9 cellular contexts compared by ENCODE assay signal in the genomic region with DNA sequence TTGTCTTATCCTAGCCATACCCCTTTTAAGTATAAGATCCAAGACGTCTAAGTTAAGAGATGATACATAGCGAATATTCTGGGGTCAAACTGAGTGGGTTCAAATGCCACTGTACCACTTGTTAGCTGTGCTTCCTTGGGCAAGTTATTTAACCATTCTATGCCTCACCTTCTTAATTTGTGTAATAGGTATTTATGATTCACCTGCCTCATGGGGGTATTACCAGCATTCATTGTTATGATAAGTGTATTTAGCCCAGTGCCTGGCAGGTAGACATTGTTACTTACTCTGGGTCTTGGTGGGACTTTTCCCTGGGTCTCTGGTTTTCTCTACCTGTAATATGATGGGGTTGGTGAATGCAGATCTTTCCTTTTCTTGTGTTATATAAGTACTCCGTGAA. TPM values are rescaled to one million over a fixed set of nuclear protein-coding genes. Genes with fewer than 3 reads are reported as not detected.
DNase-seq lines count a peak whose midpoint lies in the region; ATAC-seq, FAIRE-seq and TF ChIP-seq lines count a peak whose summit lies in the region.
"Had no signal": no experiment of that assay in that cellular context is flagged by ENCODE, and none has a peak within 500 bp of the region (broad histone marks: within the 10 kb centered on the region; RNA-seq: fewer than 3 reads in every experiment).

No MANE protein-coding gene starts in this region.

- no peak overlapping the region for H3K27ac ChIP-seq in CD8-positive, alpha-beta memory T cell (ENCODE audit: low read depth, low read length)

- no peaks in the 10 kb centered on the region for H3K9me3 ChIP-seq in CD8-positive, alpha-beta memory T cell (ENCODE audit: low read length)

- no peak for DNase-seq in CD8-positive, alpha-beta memory T cell
- peak; percentile 77 for DNase-seq in bronchial epithelial cell (ENCODE audit: low read depth)
- DNase-seq in NCI-H2081 treated with DMSO at 0.1 percent for 48 hours (lab: John Stamatoyannopoulos, UW), result no peak
- DNase-seq in NCI-H1436 treated with DMSO at 0.1 percent for 48 hours (lab: John Stamatoyannopoulos, UW), result no peak
- DNase-seq in cortex of kidney (lab: John Stamatoyannopoulos, UW), result no peak

- H3K36me3 ChIP-seq in CD8-positive, alpha-beta memory T cell (ENCODE audit: insufficient read depth, low read length), result no peaks in the 10 kb centered on the region
- H3K36me3 ChIP-seq in bronchial epithelial cell (ENCODE audit: control insufficient read depth, insufficient read depth, low read length), result peaks cover 2% of the 10 kb centered on the region

- H3K9me3 Mint-ChIP-seq in CD8-positive, alpha-beta memory T cell, result no peaks in the 10 kb centered on the region
- no peaks in the 10 kb centered on the region for H3K9me3 Mint-ChIP-seq in IgD-negative memory B cell
- H3K9me3 Mint-ChIP-seq in nephron, result no peaks in the 10 kb centered on the region

- no peaks in the 10 kb centered on the region for H3K27me3 ChIP-seq in CD8-positive, alpha-beta memory T cell (ENCODE audit: insufficient read depth, low read length, poor library complexity, severe bottlenecking)
- no peaks in the 10 kb centered on the region for H3K27me3 ChIP-seq in bronchial epithelial cell (ENCODE audit: control insufficient read depth, insufficient read depth, low read length)

- POLR2A ChIA-PET in CD8-positive, alpha-beta memory T cell (lab: Charles Lee), result no interaction called here

- TF ChIP-seq CTCF in bronchial epithelial cell (IDR thresholded peaks at IDR 0.05; ENCODE audit: insufficient read depth, low read length, severe bottlenecking), result no peak
- TF ChIP-seq CTCF in nephron (IDR thresholded peaks at IDR 0.05; ENCODE audit: unreplicated experiment in 3 of 3), result no peak

- H3K4me3 ChIP-seq in CD8-positive, alpha-beta memory T cell (ENCODE audit: low read length), result peak overlapping the region; percentile 27
- no peak overlapping the region for H3K4me3 ChIP-seq in bronchial epithelial cell (ENCODE audit: low read depth, low read length)

- CTCF ChIA-PET in CD8-positive, alpha-beta memory T cell (lab: Charles Lee), result no interaction called here

- H3K4me3 Mint-ChIP-seq in CD8-positive, alpha-beta memory T cell, result peak overlapping the region; percentile 87 to 96 (median 92)
- H3K4me3 Mint-ChIP-seq in IgD-negative memory B cell (peak overlapping the region; percentile 84 to 96 (median 96)), nephron (peak overlapping the region; percentile 83 to 99 (median 96))

- no peak for FAIRE-seq in bronchial epithelial cell (lab: Jason Lieb, UNC)
- FAIRE-seq: G401.6 had no signal

- H3K4me1 Mint-ChIP-seq in CD8-positive, alpha-beta memory T cell, result peaks cover 67 to 74% (median 73%) of the 10 kb centered on the region in 3 donors
- H3K4me1 Mint-ChIP-seq in IgD-negative memory B cell, result peaks cover 51 to 55% (median 54%) of the 10 kb centered on the region in 3 donors
- H3K4me1 Mint-ChIP-seq in nephron, result peaks cover 57% of the 10 kb centered on the region

- peaks cover 58% of the 10 kb centered on the region for H3K4me1 ChIP-seq in CD8-positive, alpha-beta memory T cell (ENCODE audit: insufficient read depth, low read length)

- no peak for ATAC-seq in GM19328 (IDR thresholded peaks at IDR 0.05; ENCODE audit: unreplicated experiment)

- peak overlapping the region; percentile 72 to 92 (median 84) for H3K27ac Mint-ChIP-seq in CD8-positive, alpha-beta memory T cell
- peak overlapping the region; percentile 93 to 99 (median 98) for H3K27ac Mint-ChIP-seq in IgD-negative memory B cell
- H3K27ac Mint-ChIP-seq in nephron, result peak overlapping the region; percentile 90 to 95 (median 92)

- H3K36me3 Mint-ChIP-seq in CD8-positive, alpha-beta memory T cell, result peaks cover 0 to 12% (median 0%) of the 10 kb centered on the region in 3 donors
- peaks cover 1% of the 10 kb centered on the region for H3K36me3 Mint-ChIP-seq in IgD-negative memory B cell
- no peaks in the 10 kb centered on the region for H3K36me3 Mint-ChIP-seq in nephron (ENCODE audit: low read depth)

- H3K27me3 Mint-ChIP-seq in CD8-positive, alpha-beta memory T cell, result no peaks in the 10 kb centered on the region
- H3K27me3 Mint-ChIP-seq in IgD-negative memory B cell, result no peaks in the 10 kb centered on the region
- peaks cover 4% of the 10 kb centered on the region for H3K27me3 Mint-ChIP-seq in nephron (ENCODE audit: low read depth)

RNA-seq across cellular contexts. Expression of gene LARP1, which starts 3.8 kb away (rescaled TPM):
- 100 to 1,000 TPM; 329 to 344 TPM for total RNA-seq in CD8-positive, alpha-beta memory T cell
- polyA plus RNA-seq in CD8-positive, alpha-beta memory T cell, result 28.4 TPM
- polyA plus RNA-seq in IgD-negative memory B cell, result 24.9 TPM
- total RNA-seq in bronchial epithelial cell, result 42.6 and 44.7 TPM in 2 replicates
